Comparison of ENCODE assay signal across 8 cellular contexts in the genomic region with DNA sequence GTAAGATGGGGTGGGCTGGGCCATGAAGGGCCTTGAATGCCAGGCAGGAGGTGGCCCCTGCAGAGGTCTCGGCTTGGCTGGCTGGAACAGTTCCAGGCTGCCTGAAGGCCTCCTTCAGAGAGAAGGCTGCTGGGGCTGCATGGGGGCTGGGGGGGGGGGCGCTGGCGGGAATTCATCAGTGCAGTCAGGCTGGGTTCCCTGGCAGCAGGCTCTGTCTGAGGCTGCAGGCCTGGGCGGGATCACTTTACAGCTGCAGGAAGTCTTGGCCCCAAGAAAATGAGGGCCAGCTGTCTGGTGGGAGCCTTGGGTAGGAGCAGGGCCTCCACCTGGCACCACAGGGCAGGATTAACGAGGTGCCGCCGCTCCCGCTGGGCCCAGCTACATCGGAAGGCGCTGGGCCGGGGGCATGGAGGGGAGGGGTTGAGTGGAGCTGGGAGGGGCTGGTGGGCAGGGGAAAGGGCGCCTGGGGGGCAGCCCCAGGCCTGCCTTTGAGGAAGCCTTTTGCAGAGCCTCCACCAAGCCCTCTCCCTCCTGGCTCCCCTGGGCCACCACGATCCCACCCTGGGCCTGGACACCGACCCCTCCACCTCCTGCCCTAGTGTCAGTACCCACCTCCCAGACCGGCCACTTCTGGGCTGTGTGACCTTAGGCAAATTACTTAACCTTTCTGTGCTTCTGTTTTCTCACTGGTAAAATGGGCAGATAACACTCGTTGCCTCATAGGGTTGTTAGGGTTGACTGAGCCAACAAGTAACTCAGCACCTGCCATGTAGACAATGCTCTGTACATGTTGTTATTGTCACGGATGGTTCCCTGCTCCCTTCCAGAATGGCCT. TPM values are rescaled to one million over a fixed set of nuclear protein-coding genes. Genes with fewer than 3 reads are reported as not detected.
DNase-seq lines count a peak whose midpoint lies in the region; ATAC-seq and TF ChIP-seq lines count a peak whose summit lies in the region.

No MANE protein-coding gene starts in this region.

- peak overlapping the region; percentile 80 to 98 (median 85) for H3K27ac Mint-ChIP-seq in CD14-positive monocyte
- no peak overlapping the region for H3K27ac Mint-ChIP-seq in activated CD8-positive, alpha-beta memory T cell treated with anti-CD3 and anti-CD28 coated beads, Interleukin-2, amount 10 ng/mL, durations not matched to agents 7 days and 5 days

- peaks cover 0 to 3% (median 0%) of the 10 kb centered on the region in 7 donors for H3K9me3 Mint-ChIP-seq in CD14-positive monocyte
- H3K9me3 Mint-ChIP-seq in activated CD8-positive, alpha-beta memory T cell treated with anti-CD3 and anti-CD28 coated beads, Interleukin-2, amount 10 ng/mL, durations not matched to agents 7 days and 5 days (ENCODE audit: low read depth): no peaks in the 10 kb centered on the region

- H3K4me1 Mint-ChIP-seq in CD14-positive monocyte: peaks cover 55% of the 10 kb centered on the region
- H3K4me1 Mint-ChIP-seq in activated CD8-positive, alpha-beta memory T cell treated with anti-CD3 and anti-CD28 coated beads, Interleukin-2, amount 10 ng/mL, durations not matched to agents 7 days and 5 days: peaks cover 22% of the 10 kb centered on the region

- peaks cover 0 to 2% (median 0%) of the 10 kb centered on the region in 3 donors for H3K27me3 Mint-ChIP-seq in CD14-positive monocyte (ENCODE audit: low read depth in 3 of 3)
- no peaks in the 10 kb centered on the region for H3K27me3 Mint-ChIP-seq in activated CD8-positive, alpha-beta memory T cell treated with anti-CD3 and anti-CD28 coated beads, Interleukin-2, amount 10 ng/mL, durations not matched to agents 7 days and 5 days

- H3K36me3 ChIP-seq in colonic mucosa: no peaks in the 10 kb centered on the region
- H3K36me3 ChIP-seq in brain microvascular endothelial cell (replicated peaks): no peaks in the 10 kb centered on the region

- in situ Hi-C loops in brain microvascular endothelial cell (cut with HindIII; ENCODE audit: low pct_ligation_motif_present, low sequenced_read_pairs): no loop called here

- peaks cover 6 to 30% of the 10 kb centered on the region in 2 donors for H3K36me3 Mint-ChIP-seq in CD14-positive monocyte
- no peaks in the 10 kb centered on the region for H3K36me3 Mint-ChIP-seq in activated CD8-positive, alpha-beta memory T cell treated with anti-CD3 and anti-CD28 coated beads, Interleukin-2, amount 10 ng/mL, durations not matched to agents 7 days and 5 days

- H3K27me3 ChIP-seq in colonic mucosa: no peaks in the 10 kb centered on the region
- H3K27me3 ChIP-seq in brain microvascular endothelial cell (replicated peaks): no peaks in the 10 kb centered on the region

- peak overlapping the region; percentile 16 to 27 for H3K9ac ChIP-seq in colonic mucosa (ENCODE audit: low read depth in 2 of 2, low read length in 2 of 2)

- no peak for TF ChIP-seq CTCF in CD14-positive monocyte (IDR thresholded peaks at IDR 0.05)
- no peak for TF ChIP-seq CTCF in colonic mucosa (IDR thresholded peaks at IDR 0.05)
- TF ChIP-seq CTCF in omental fat pad (IDR thresholded peaks at IDR 0.05): no peak
- no peak for TF ChIP-seq CTCF in brain microvascular endothelial cell (IDR thresholded peaks at IDR 0.05; ENCODE audit: low read depth, low read length, missing control alignments)

- no peak for DNase-seq in CD14-positive monocyte (ENCODE audit: low spot score)
- peak; percentile 90 for DNase-seq in NCI-H1105 treated with DMSO at 0.1 percent for 48 hours (lab: John Stamatoyannopoulos, UW)
- DNase-seq in colonic mucosa: no peak
- DNase-seq in omental fat pad (ENCODE audit: low spot score): no peak
- DNase-seq in GDM1 (lab: John Stamatoyannopoulos, UW): no peak
- no peak for DNase-seq in brain microvascular endothelial cell
- DNase-seq in activated CD8-positive, alpha-beta memory T cell treated with anti-CD3 and anti-CD28 coated beads, Interleukin-2, amount 10 ng/mL, durations not matched to agents 7 days and 5 days: no peak
- no peak for DNase-seq in kidney glomerular epithelial cell (lab: John Stamatoyannopoulos, UW)

- H3K27ac ChIP-seq in colonic mucosa (peak overlapping the region; percentile 12), brain microvascular endothelial cell (no peak overlapping the region)

- peak overlapping the region in 1 of 2 donors; percentile 39 for H3K4me3 Mint-ChIP-seq in CD14-positive monocyte
- H3K4me3 Mint-ChIP-seq in activated CD8-positive, alpha-beta memory T cell treated with anti-CD3 and anti-CD28 coated beads, Interleukin-2, amount 10 ng/mL, durations not matched to agents 7 days and 5 days: no peak overlapping the region

- CTCF ChIA-PET in activated CD8-positive, alpha-beta memory T cell treated with anti-CD3 and anti-CD28 coated beads, Interleukin-2, amount 10 ng/mL, durations not matched to agents 7 days and 5 days (lab: Charles Lee): interaction anchor here (0.8 to 4.9 kb wide), 12 partner anchors 26 to 716 kb away, joined by 3 to 36 read pairs (median 6); no protein-coding TSS in a partner anchor

- H3K4me3 ChIP-seq in colonic mucosa (no peak overlapping the region), brain microvascular endothelial cell (ENCODE audit: low read depth, low read length) (no peak overlapping the region)

- no peaks in the 10 kb centered on the region for H3K4me1 ChIP-seq in colonic mucosa

- H3K9me3 ChIP-seq in colonic mucosa: no peaks in the 10 kb centered on the region

- intact Hi-C loops in CD14-positive monocyte (cut with micrococcal nuclease) (loop anchor here (5.0 to 10.0 kb wide), 9 partner anchors 32 to 775 kb away; partner anchors contain the start of genes HMOX1 (in 1 of the 2) and RASD2 (in 1 of the 2)), colonic mucosa (cut with DNase I) (loop anchor here (5.0 kb wide), 3 partner anchors 232 to 772 kb away; partner anchors contain the start of gene MB)

- peak; percentile 3 for ATAC-seq in omental fat pad (ENCODE audit: low FRiP score)
- ATAC-seq in activated CD8-positive, alpha-beta memory T cell treated with anti-CD3 and anti-CD28 coated beads, Interleukin-2, amount 10 ng/mL, durations not matched to agents 7 days and 5 days: no peak

RNA-seq across cellular contexts. Expression of gene HMOX1, which starts 31.0 kb away (rescaled TPM):
- 100 to 1,000 TPM; 180 to 233 TPM for polyA plus RNA-seq in CD14-positive monocyte
- total RNA-seq in colonic mucosa (10 to 100 TPM; 31.0 to 50.3 TPM), omental fat pad (100 to 1,000 TPM in 2 of 4 donors, 10 to 100 TPM in 2; 32.8 to 625 (median 159) TPM)
- total RNA-seq in activated CD8-positive, alpha-beta memory T cell treated with anti-CD3 and anti-CD28 coated beads, Interleukin-2, amount 10 ng/mL, durations not matched to agents 7 days and 5 days: 1 to 10 TPM in 1 of 2 experiments, under 1 TPM in 1; 0.88 to 6.0 TPM

RNA-seq across cellular contexts. Expression of gene MCM5, which starts 50.0 kb away (rescaled TPM):
- polyA plus RNA-seq in CD14-positive monocyte: 10 to 100 TPM; 23.4 to 25.5 TPM
- total RNA-seq in colonic mucosa (100 to 1,000 TPM in 1 of 2 donors, 10 to 100 TPM in 1; 33.0 to 120 TPM), omental fat pad (10 to 100 TPM; 10.5 to 22.5 (median 13.9) TPM)
- total RNA-seq in activated CD8-positive, alpha-beta memory T cell treated with anti-CD3 and anti-CD28 coated beads, Interleukin-2, amount 10 ng/mL, durations not matched to agents 7 days and 5 days: 100 to 1,000 TPM; 271 to 329 TPM

RNA-seq across cellular contexts. Expression of gene TOM1, which starts 50.2 kb away (rescaled TPM):
- polyA plus RNA-seq in CD14-positive monocyte: 100 to 1,000 TPM in 1 of 2 donors, 10 to 100 TPM in 1; 80.5 to 120 TPM
- total RNA-seq in colonic mucosa: 10 to 100 TPM; 43.0 to 60.3 TPM
- 100 to 1,000 TPM in 1 of 4 donors, 10 to 100 TPM in 3; 65.6 to 109 (median 93.2) TPM for total RNA-seq in omental fat pad
- total RNA-seq in activated CD8-positive, alpha-beta memory T cell treated with anti-CD3 and anti-CD28 coated beads, Interleukin-2, amount 10 ng/mL, durations not matched to agents 7 days and 5 days: 10 to 100 TPM; 16.1 to 20.5 TPM

Comparison
In these comparisons a context has a peak if more than half of its experiments do, and no peak if none do; other contexts are left out.
1. RNA of gene HMOX1, which starts 31.0 kb away (total RNA-seq): 32.8 to 625 TPM in omental fat pad and 31.0 to 50.3 TPM in colonic mucosa; 0.88 to 6.0 TPM in activated CD8-positive, alpha-beta memory T cell treated with anti-CD3 and anti-CD28 coated beads, Interleukin-2, amount 10 ng/mL, durations not matched to agents 7 days and 5 days; every median in the first group is over 4 times any median in the second.